Comparison of ENCODE assay signal across 15 cellular contexts in the genomic region with DNA sequence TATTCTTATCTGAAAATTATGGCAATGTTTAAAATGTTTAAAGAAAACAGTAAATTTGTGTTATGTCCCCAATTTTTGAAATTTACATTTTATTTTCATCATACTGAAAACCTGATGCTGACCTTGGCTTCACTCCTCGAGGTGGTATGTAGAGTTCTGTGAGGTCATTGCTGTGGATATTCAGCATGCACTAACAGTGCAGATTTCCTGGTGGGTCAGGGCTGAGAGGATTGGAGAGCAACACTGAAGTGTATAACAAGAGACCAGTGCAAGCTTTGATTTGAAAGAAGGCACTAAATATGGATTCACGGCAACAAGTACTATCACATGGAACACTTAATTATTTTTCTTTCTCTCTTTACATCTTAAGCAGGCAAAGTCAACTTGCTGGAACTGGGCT.
DNase-seq lines count a peak whose midpoint lies in the region; ATAC-seq, FAIRE-seq and TF ChIP-seq lines count a peak whose summit lies in the region.
"Had no signal": no experiment of that assay in that cellular context is flagged by ENCODE, and none has a peak within 500 bp of the region (broad histone marks: within the 10 kb centered on the region; RNA-seq: fewer than 3 reads in every experiment).

No MANE protein-coding gene starts in this region.

- intact Hi-C loops in upper lobe of right lung (cut with DNase I): no loop called here

- H3K27me3 ChIP-seq in osteoblast (ENCODE audit: insufficient read depth, low read length): no peaks in the 10 kb centered on the region
- no peaks in the 10 kb centered on the region for H3K27me3 ChIP-seq in upper lobe of right lung
- H3K27me3 ChIP-seq: BE2C had no signal

- no peaks in the 10 kb centered on the region for H3K9me3 ChIP-seq in osteoblast (ENCODE audit: low read depth, low read length)
- no peaks in the 10 kb centered on the region for H3K9me3 ChIP-seq in upper lobe of right lung
- H3K9me3 ChIP-seq: BE2C had no signal

- peaks cover 24% of the 10 kb centered on the region for H3K36me3 Mint-ChIP-seq in HFFc6 (ENCODE audit: low read depth)
- H3K36me3 Mint-ChIP-seq: CD4-positive, alpha-beta memory T cell had no signal

- FAIRE-seq in endometrium (lab: Jason Lieb, UNC): peak; percentile 29
- FAIRE-seq: GM18507, RCC 7860 had no signal

- peaks cover 6% of the 10 kb centered on the region for H3K9me3 Mint-ChIP-seq in HFFc6

- no peak for TF ChIP-seq CTCF in HFFc6 (IDR thresholded peaks at IDR 0.05)
- no peak for TF ChIP-seq CTCF in osteoblast (IDR thresholded peaks at IDR 0.05; ENCODE audit: extremely low read depth, low read depth, low read length)
- no peak for TF ChIP-seq CTCF in upper lobe of right lung (IDR thresholded peaks at IDR 0.05)

- H3K36me3 ChIP-seq in osteoblast (ENCODE audit: insufficient read depth, low read length) (no peaks in the 10 kb centered on the region), upper lobe of right lung (no peaks in the 10 kb centered on the region)
- H3K36me3 ChIP-seq: BE2C had no signal

- ATAC-seq in upper lobe of right lung: no peak

- H4K20me1 ChIP-seq in osteoblast (ENCODE audit: insufficient read depth, low read length): no peaks in the 10 kb centered on the region

- H3K4me1 Mint-ChIP-seq in HFFc6 (ENCODE audit: low read depth): peaks cover 49% of the 10 kb centered on the region
- H3K4me1 Mint-ChIP-seq: CD4-positive, alpha-beta memory T cell had no signal

- no peaks in the 10 kb centered on the region for H3K79me2 ChIP-seq in osteoblast (ENCODE audit: insufficient read depth, low read length)

- H3K4me3 Mint-ChIP-seq in HFFc6: no peak overlapping the region
- H3K4me3 Mint-ChIP-seq: CD4-positive, alpha-beta memory T cell had no signal

- peak overlapping the region; percentile 22 for H3K27ac Mint-ChIP-seq in HFFc6
- H3K27ac Mint-ChIP-seq: CD4-positive, alpha-beta memory T cell had no signal

- H2AFZ ChIP-seq in osteoblast (ENCODE audit: low read length): no peak overlapping the region

- H3K4me3 ChIP-seq in osteoblast (ENCODE audit: insufficient read depth, low read length) (no peak overlapping the region), upper lobe of right lung (no peak overlapping the region)

- H3K4me1 ChIP-seq in osteoblast (ENCODE audit: insufficient read depth, low read length) (peaks cover 42% of the 10 kb centered on the region), upper lobe of right lung (no peaks in the 10 kb centered on the region)
- H3K4me1 ChIP-seq: BE2C had no signal

- H3K4me2 ChIP-seq in osteoblast (ENCODE audit: insufficient read depth, low read length): no peak overlapping the region

- DNase-seq in EH (ENCODE audit: low read depth) (peak; percentile 24), HFFc6 (no peak), osteoblast (ENCODE audit: insufficient read length, low spot score, missing footprints) (no peak), CD1c-positive myeloid dendritic cell (ENCODE audit: extremely low spot score) (no peak), NOMO-1 (lab: John Stamatoyannopoulos, UW; ENCODE audit: unreplicated experiment in 2 of 2) (no peak), upper lobe of right lung (no peak)
- DNase-seq: BE2C; CD4-positive, alpha-beta memory T cell; H7; NCI-H187; NCI-H524 treated with DMSO at 0.1 percent for 48 hours; SHP77 had no signal

- H3K27ac ChIP-seq in osteoblast (ENCODE audit: low read depth, low read length) (peak overlapping the region; percentile 61), upper lobe of right lung (no peak overlapping the region)

- H3K27me3 Mint-ChIP-seq in HFFc6 (ENCODE audit: insufficient read depth): no peaks in the 10 kb centered on the region; the same call in 1 of the 2 replicates
- H3K27me3 Mint-ChIP-seq: CD4-positive, alpha-beta memory T cell had no signal
